ENCODE assay signal across 8 cellular contexts in genomic region chr6:47309326-47310130, GRCh38. TPM values are rescaled to one million over a fixed set of nuclear protein-coding genes. Genes with fewer than 3 reads are reported as not detected.
A peak's percentile ranks its signal among the peaks of the same experiment; 100 is the strongest.
DNase-seq lines count a peak whose midpoint lies in the region; TF ChIP-seq lines count a peak whose summit lies in the region.

Gene TNFRSF21, minus strand, starts transcription at chr6:47309905. Its CDS starts 394 bp downstream, at chr6:47309511.

- H3K79me2 ChIP-seq in GM23248 (ENCODE audit: insufficient read depth) (no peaks in the 10 kb centered on the region), neural cell (replicated peaks; ENCODE audit: insufficient read depth, low read length) (peaks cover 40% of the 10 kb centered on the region)

- TF ChIP-seq EP300 in neural cell (conservative IDR thresholded peaks at IDR 0.05; ENCODE audit: poor library complexity, severe bottlenecking) = peak; percentile 65

- H2AFZ ChIP-seq in GM23248 (peak within 1 kb of the TSS; percentile 87), neural cell (ENCODE audit: low read depth, low read length) (peak within 1 kb of the TSS; percentile 68)

- H3K27ac ChIP-seq in GM23248 (no peak within 1 kb of the TSS), RWPE1 (peak within 1 kb of the TSS; percentile 84), neural cell (ENCODE audit: low read length) (peak within 1 kb of the TSS; percentile 95), stomach smooth muscle (ENCODE audit: low read length) (peak within 1 kb of the TSS; percentile 55)

- H3K9me3 ChIP-seq in GM23248 (ENCODE audit: low read depth) (no peaks in the 10 kb centered on the region), neural cell (ENCODE audit: low read length) (no peaks in the 10 kb centered on the region), stomach smooth muscle (ENCODE audit: control insufficient read depth in 2 of 2, low read length in 2 of 2) (no peaks in the 10 kb centered on the region)

- DNase-seq in EL = peak; percentile 87
- peak; percentile 92 for DNase-seq in GM23248
- DNase-seq in LHCN-M2 (ENCODE audit: low read depth) = peak; percentile 81
- DNase-seq in RWPE1 (ENCODE audit: low spot score) = peak; percentile 95
- peak; percentile 89 for DNase-seq in activated effector memory CD4-positive, alpha-beta T cell treated with anti-CD3 and anti-CD28 coated beads, Interleukin-2, amount 50 U/mL, for 16 hours
- DNase-seq in fibroblast of villous mesenchyme (ENCODE audit: low read depth) = peak; percentile 91

- peak within 1 kb of the TSS; percentile 7 for H3K9ac ChIP-seq in GM23248
- H3K9ac ChIP-seq in neural cell (ENCODE audit: low read length) = peak within 1 kb of the TSS; percentile 99
- H3K9ac ChIP-seq in stomach smooth muscle (ENCODE audit: low read length in 2 of 2) = peak within 1 kb of the TSS; percentile 67 to 73

- H3F3A ChIP-seq in GM23248 (ENCODE audit: insufficient read depth) = no peaks in the 10 kb centered on the region
- H3F3A ChIP-seq in neural cell (ENCODE audit: insufficient read depth, low read length, poor library complexity, severe bottlenecking) = no peaks in the 10 kb centered on the region

- CTCF ChIA-PET in RWPE1 (lab: Yijun Ruan, JAX) = interaction anchor here (0.5 to 5.5 kb wide), 15 partner anchors 9 to 461 kb away, joined by 3 to 46 read pairs (median 4); no protein-coding TSS in a partner anchor

- TF ChIP-seq CTCF in RWPE1 (conservative IDR thresholded peaks at IDR 0.05; ENCODE audit: low read depth) (peak; percentile 97), fibroblast of villous mesenchyme (IDR thresholded peaks at IDR 0.05; ENCODE audit: insufficient read depth, low read depth, low read length) (peak; percentile 96), neural cell (IDR thresholded peaks at IDR 0.05; ENCODE audit: poor library complexity, severe bottlenecking) (peak; percentile 98)

- H3K4me3 ChIP-seq in GM23248 (peak within 1 kb of the TSS; percentile 77), fibroblast of villous mesenchyme (ENCODE audit: low read depth, low read length) (peak within 1 kb of the TSS; percentile 75), neural cell (ENCODE audit: low read length) (peak within 1 kb of the TSS; percentile 97), stomach smooth muscle (ENCODE audit: low read length in 2 of 2) (peak within 1 kb of the TSS; percentile 85)

- peaks cover 22% of the 10 kb centered on the region for H3K27me3 ChIP-seq in GM23248 (replicated peaks; ENCODE audit: insufficient read depth)
- no peaks in the 10 kb centered on the region for H3K27me3 ChIP-seq in neural cell (ENCODE audit: insufficient read depth, low read depth, low read length)
- no peaks in the 10 kb centered on the region for H3K27me3 ChIP-seq in stomach smooth muscle (ENCODE audit: control insufficient read depth in 1 of 2, insufficient read depth in 2 of 2, low read length in 2 of 2)

- 1% methylated on average over 62 to 68 of the region's 81 CpGs for WGBS in GM23248 (ENCODE audit: low coverage in 1 of 2, low lambda C conversion rate in 2 of 2, missing lambda C conversion rate in 2 of 2), 2 experiments

- TF ChIP-seq RAD21 in neural cell (conservative IDR thresholded peaks at IDR 0.05) = peak; percentile 98

- peak within 1 kb of the TSS; percentile 62 for H3K4me2 ChIP-seq in GM23248 (ENCODE audit: unreplicated experiment)
- no peak within 1 kb of the TSS for H3K4me2 ChIP-seq in neural cell (ENCODE audit: low read length)

- no peaks in the 10 kb centered on the region for H4K20me1 ChIP-seq in GM23248 (ENCODE audit: insufficient read depth)
- H4K20me1 ChIP-seq in neural cell (ENCODE audit: insufficient read depth) = no peaks in the 10 kb centered on the region

- in situ Hi-C loops in GM23248 (cut with MboI) = loop anchor here (10.0 kb wide), 1 partner anchor 215 kb away; no protein-coding TSS in a partner anchor

- POLR2A ChIA-PET in RWPE1 (lab: Yijun Ruan, JAX; ENCODE audit: low non-redundant PET) = no interaction called here

- no peaks in the 10 kb centered on the region for H3K36me3 ChIP-seq in GM23248 (ENCODE audit: low read depth)
- H3K36me3 ChIP-seq in neural cell (ENCODE audit: insufficient read depth, low read length) = no peaks in the 10 kb centered on the region
- H3K36me3 ChIP-seq in stomach smooth muscle (ENCODE audit: control insufficient read depth in 2 of 2, insufficient read depth in 2 of 2, low read length in 2 of 2) = no peaks in the 10 kb centered on the region

- H3K4me1 ChIP-seq in GM23248 (ENCODE audit: insufficient read depth) (no peaks in the 10 kb centered on the region), stomach smooth muscle (ENCODE audit: control insufficient read depth, insufficient read depth, low read length) (peaks cover 19% of the 10 kb centered on the region)

- H3K9me2 ChIP-seq in GM23248 (ENCODE audit: insufficient read depth) (no peaks in the 10 kb centered on the region), neural cell (ENCODE audit: insufficient read depth, low read length) (no peaks in the 10 kb centered on the region)

TF ChIP-seq in neural cell, 6 proteins besides CTCF, POLR2A, EP300 and RAD21:
- TF ChIP-seq MXI1 (conservative IDR thresholded peaks at IDR 0.05; ENCODE audit: poor library complexity, severe bottlenecking) (peak; percentile 95), REST (IDR thresholded peaks at IDR 0.05; ENCODE audit: borderline replicate concordance) (peak; percentile 94), TAF1 (IDR thresholded peaks at IDR 0.05; ENCODE audit: low read depth) (peak; percentile 77), SMC3 (conservative IDR thresholded peaks at IDR 0.05; ENCODE audit: poor library complexity) (peak; percentile 98), EZH2 (IDR thresholded peaks at IDR 0.05; ENCODE audit: borderline replicate concordance, insufficient read depth, low read length, poor library complexity, severe bottlenecking) (no peak), POLR2AphosphoS5 (IDR thresholded peaks at IDR 0.05) (peak; percentile 98)
TF ChIP-seq in neural cell: peak in this region for 5.

RNA-seq across cellular contexts. Expression of gene TNFRSF21, which starts in this region (rescaled TPM):
- total RNA-seq in GM23248 (2014; rRNA removed; shearing (Covaris generic)) = 2.9 and 3.9 TPM in 2 replicates
- polyA plus RNA-seq in GM23248 (2016; fragmentation: Nextera tagmentation; extraction: Ambion mirVana) (8.4 and 8.9 TPM in 2 replicates), neural cell (13.0 and 14.0 TPM in 2 replicates)
- total RNA-seq in LHCN-M2 (2014; rRNA removed) (3.1 TPM in 2 replicates), fibroblast of villous mesenchyme (39.3 and 43.2 TPM in 2 replicates)
- polyA plus RNA-seq in LHCN-M2 (2012) = 1.1 TPM
- polyA minus RNA-seq in neural cell = 43.3 and 53.1 TPM in 2 replicates

Comparison
In these comparisons a context has a peak if more than half of its experiments do, and no peak if none do; other contexts are left out.
1. H3K9ac ChIP-seq: peak in every context shown above with its lines; median percentile 99 in neural cell; 70 in stomach smooth muscle; 7 in GM23248.